Comparison of ENCODE assay signal across 9 cellular contexts in genomic region chr3:149554826-149555225, GRCh38.
DNase-seq lines count a peak whose midpoint lies in the region; ATAC-seq and TF ChIP-seq lines count a peak whose summit lies in the region.
"Had no signal": no experiment of that assay in that cellular context is flagged by ENCODE, and none has a peak within 500 bp of the region (broad histone marks: within the 10 kb centered on the region; RNA-seq: fewer than 3 reads in every experiment).

No MANE protein-coding gene starts in this region.

- peak overlapping the region in 1 of 3 donors; percentile 12 for H3K9ac ChIP-seq in skeletal muscle tissue (ENCODE audit: low read depth in 1 of 3, low read length in 3 of 3)

- H3K9me3 ChIP-seq in HEK293 (ENCODE audit: control insufficient read depth, insufficient read depth, low read depth, low read length) (no peaks in the 10 kb centered on the region), gastroesophageal sphincter (no peaks in the 10 kb centered on the region), skeletal muscle tissue (ENCODE audit: control insufficient read depth in 3 of 3, low read length in 3 of 3) (no peaks in the 10 kb centered on the region)

- no peaks in the 10 kb centered on the region for H3K9me3 Mint-ChIP-seq in WTC11
- H3K9me3 Mint-ChIP-seq in activated T-cell treated with anti-CD3 and anti-CD28 coated beads, Interleukin-2, amount 50 U/mL, for 24 hours = no peaks in the 10 kb centered on the region

- H3K4me3 ChIP-seq in HEK293 (ENCODE audit: low read depth, low read length) (no peak overlapping the region), gastroesophageal sphincter (no peak overlapping the region), skeletal muscle tissue (ENCODE audit: low read length in 3 of 3) (no peak overlapping the region)

- H3K36me3 Mint-ChIP-seq in WTC11 = no peaks in the 10 kb centered on the region
- H3K36me3 Mint-ChIP-seq in activated T-cell treated with anti-CD3 and anti-CD28 coated beads, Interleukin-2, amount 50 U/mL, for 24 hours (ENCODE audit: low read depth) = no peaks in the 10 kb centered on the region

- CTCF ChIA-PET in HEK293 (lab: Yijun Ruan, JAX) (interaction anchor here (1.3 to 2.0 kb wide), 2 partner anchors 12 to 14 kb away, joined by 3 to 9 read pairs; no protein-coding TSS in a partner anchor), WTC11 (lab: Charles Lee) (interaction anchor here (0.7 to 0.9 kb wide), 2 partner anchors 14 to 162 kb away, joined by 3 read pairs; no protein-coding TSS in a partner anchor)

- 14 to 20% methylated on average over 4 of the region's 4 CpGs for WGBS in gastroesophageal sphincter (ENCODE audit: low coverage in 1 of 2), 2 donors

- H3K27me3 ChIP-seq in gastroesophageal sphincter = no peaks in the 10 kb centered on the region
- H3K27me3 ChIP-seq in skeletal muscle tissue (ENCODE audit: control insufficient read depth in 3 of 3, insufficient read depth in 3 of 3, low read length in 3 of 3) = no peaks in the 10 kb centered on the region

- TF ChIP-seq CTCF in HEK293 (tag by site-specific recombination; IDR thresholded peaks at IDR 0.05) = no peak
- TF ChIP-seq CTCF in WTC11 (IDR thresholded peaks at IDR 0.05) = no peak
- no peak for TF ChIP-seq CTCF in gastroesophageal sphincter (IDR thresholded peaks at IDR 0.05)

- ATAC-seq in WTC11 = no peak
- no peak for ATAC-seq in gastroesophageal sphincter

- H3K27me3 Mint-ChIP-seq in WTC11 (ENCODE audit: low read depth) = no peaks in the 10 kb centered on the region
- peaks cover 8% of the 10 kb centered on the region for H3K27me3 Mint-ChIP-seq in activated T-cell treated with anti-CD3 and anti-CD28 coated beads, Interleukin-2, amount 50 U/mL, for 24 hours

- DNase-seq in WTC11 (ENCODE audit: low spot score) (no peak), NOMO-1 treated with dmso at 0.1 percent for 144 hours (lab: John Stamatoyannopoulos, UW; ENCODE audit: unreplicated experiment) (no peak), NCI-H1417 (lab: John Stamatoyannopoulos, UW) (no peak), OCI-M1 (lab: John Stamatoyannopoulos, UW) (no peak)
- DNase-seq in activated T-cell treated with anti-CD3 and anti-CD28 coated beads, Interleukin-2, amount 50 U/mL, for 24 hours = no peak

- H3K4me1 Mint-ChIP-seq in WTC11 = peaks cover 27% of the 10 kb centered on the region
- peaks cover 6% of the 10 kb centered on the region for H3K4me1 Mint-ChIP-seq in activated T-cell treated with anti-CD3 and anti-CD28 coated beads, Interleukin-2, amount 50 U/mL, for 24 hours (ENCODE audit: low read depth)

- H3K4me3 Mint-ChIP-seq in WTC11 = no peak overlapping the region
- no peak overlapping the region for H3K4me3 Mint-ChIP-seq in activated T-cell treated with anti-CD3 and anti-CD28 coated beads, Interleukin-2, amount 50 U/mL, for 24 hours

- peak overlapping the region; percentile 12 for H3K27ac Mint-ChIP-seq in WTC11
- no peak overlapping the region for H3K27ac Mint-ChIP-seq in activated T-cell treated with anti-CD3 and anti-CD28 coated beads, Interleukin-2, amount 50 U/mL, for 24 hours

- TF ChIP-seq EP300 in gastroesophageal sphincter (IDR thresholded peaks at IDR 0.05) = no peak

- H3K4me1 ChIP-seq in HEK293 (ENCODE audit: control insufficient read depth, insufficient read depth, low read length) (no peaks in the 10 kb centered on the region), gastroesophageal sphincter (peaks cover 27 to 84% (median 29%) of the 10 kb centered on the region in 3 donors), skeletal muscle tissue (ENCODE audit: control insufficient read depth in 3 of 3, insufficient read depth in 3 of 3, low read length in 3 of 3) (peaks cover 36 to 52% (median 47%) of the 10 kb centered on the region in 3 donors)

- POLR2A ChIA-PET in HEK293 (lab: Yijun Ruan, JAX) = interaction anchor here (0.8 kb wide), 1 partner anchor 21 kb away, joined by 3 read pairs; no protein-coding TSS in a partner anchor
- POLR2A ChIA-PET in WTC11 (lab: Charles Lee) = no interaction called here

- TF ChIP-seq POLR2A in gastroesophageal sphincter (IDR thresholded peaks at IDR 0.05) = no peak

- H3K36me3 ChIP-seq in HEK293 (ENCODE audit: control insufficient read depth in 2 of 2, insufficient read depth in 1 of 2, low read length in 2 of 2) (no peaks in the 10 kb centered on the region), gastroesophageal sphincter (no peaks in the 10 kb centered on the region), skeletal muscle tissue (ENCODE audit: control insufficient read depth in 3 of 3, insufficient read depth in 3 of 3, low read length in 3 of 3) (no peaks in the 10 kb centered on the region)

- H3K27ac ChIP-seq in HEK293 (ENCODE audit: extremely low read depth, low read depth, low read length) (no peak overlapping the region), gastroesophageal sphincter (peak overlapping the region; percentile 14 to 81 (median 74)), skeletal muscle tissue (ENCODE audit: low read depth, low read length) (peak overlapping the region; percentile 65)
- H3K27ac ChIP-seq: HL-60 had no signal

TF ChIP-seq in HEK293, 187 proteins besides CTCF, POLR2A, EP300 and RAD21:
- no peak for TF ChIP-seq PRDM1 (tag by site-specific recombination; IDR thresholded peaks at IDR 0.05)
- TF ChIP-seq ZNF792 (tag by site-specific recombination; IDR thresholded peaks at IDR 0.05) = 0 out of 2 replicates have a peak, but pooled peaks have one; percentile 45
- peak; percentile 74 for TF ChIP-seq PRDM6 (tag by site-specific recombination; IDR thresholded peaks at IDR 0.05)
TF ChIP-seq in HEK293: peak in this region for 2.

TF ChIP-seq in WTC11, 78 proteins besides CTCF, POLR2A, EP300 and RAD21 (continues in another document):
- TF ChIP-seq PRRX2 (CRISPR knock-in tag; IDR thresholded peaks at IDR 0.05) (no peak), FOXP1 (CRISPR knock-in tag; IDR thresholded peaks at IDR 0.05; ENCODE audit: borderline replicate concordance) (no peak), KAT7 (CRISPR knock-in tag; IDR thresholded peaks at IDR 0.05; ENCODE audit: borderline replicate concordance) (no peak), FOXP4 (CRISPR knock-in tag; IDR thresholded peaks at IDR 0.05) (no peak), TEAD4 (CRISPR knock-in tag; IDR thresholded peaks at IDR 0.05) (no peak), OVOL2 (CRISPR knock-in tag; IDR thresholded peaks at IDR 0.05; ENCODE audit: borderline replicate concordance) (no peak), ERG (CRISPR knock-in tag; IDR thresholded peaks at IDR 0.05) (no peak), MXD4 (CRISPR knock-in tag; IDR thresholded peaks at IDR 0.05; ENCODE audit: borderline replicate concordance) (no peak)
- TF ChIP-seq, protein P1, sequence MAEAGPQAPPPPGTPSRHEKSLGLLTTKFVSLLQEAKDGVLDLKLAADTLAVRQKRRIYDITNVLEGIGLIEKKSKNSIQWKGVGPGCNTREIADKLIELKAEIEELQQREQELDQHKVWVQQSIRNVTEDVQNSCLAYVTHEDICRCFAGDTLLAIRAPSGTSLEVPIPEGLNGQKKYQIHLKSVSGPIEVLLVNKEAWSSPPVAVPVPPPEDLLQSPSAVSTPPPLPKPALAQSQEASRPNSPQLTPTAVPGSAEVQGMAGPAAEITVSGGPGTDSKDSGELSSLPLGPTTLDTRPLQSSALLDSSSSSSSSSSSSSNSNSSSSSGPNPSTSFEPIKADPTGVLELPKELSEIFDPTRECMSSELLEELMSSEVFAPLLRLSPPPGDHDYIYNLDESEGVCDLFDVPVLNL (CRISPR knock-in tag; IDR thresholded peaks at IDR 0.05; ENCODE audit: borderline replicate concordance, low read depth) = no peak
- TF ChIP-seq, protein P2, sequence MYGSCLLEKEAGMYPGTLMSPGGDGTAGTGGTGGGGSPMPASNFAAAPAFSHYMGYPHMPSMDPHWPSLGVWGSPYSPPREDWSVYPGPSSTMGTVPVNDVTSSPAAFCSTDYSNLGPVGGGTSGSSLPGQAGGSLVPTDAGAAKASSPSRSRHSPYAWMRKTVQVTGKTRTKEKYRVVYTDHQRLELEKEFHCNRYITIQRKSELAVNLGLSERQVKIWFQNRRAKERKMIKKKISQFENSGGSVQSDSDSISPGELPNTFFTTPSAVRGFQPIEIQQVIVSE (CRISPR knock-in tag; IDR thresholded peaks at IDR 0.05; ENCODE audit: borderline replicate concordance) = no peak
